ENCODE assay signal across 8 cellular contexts in the genomic region with DNA sequence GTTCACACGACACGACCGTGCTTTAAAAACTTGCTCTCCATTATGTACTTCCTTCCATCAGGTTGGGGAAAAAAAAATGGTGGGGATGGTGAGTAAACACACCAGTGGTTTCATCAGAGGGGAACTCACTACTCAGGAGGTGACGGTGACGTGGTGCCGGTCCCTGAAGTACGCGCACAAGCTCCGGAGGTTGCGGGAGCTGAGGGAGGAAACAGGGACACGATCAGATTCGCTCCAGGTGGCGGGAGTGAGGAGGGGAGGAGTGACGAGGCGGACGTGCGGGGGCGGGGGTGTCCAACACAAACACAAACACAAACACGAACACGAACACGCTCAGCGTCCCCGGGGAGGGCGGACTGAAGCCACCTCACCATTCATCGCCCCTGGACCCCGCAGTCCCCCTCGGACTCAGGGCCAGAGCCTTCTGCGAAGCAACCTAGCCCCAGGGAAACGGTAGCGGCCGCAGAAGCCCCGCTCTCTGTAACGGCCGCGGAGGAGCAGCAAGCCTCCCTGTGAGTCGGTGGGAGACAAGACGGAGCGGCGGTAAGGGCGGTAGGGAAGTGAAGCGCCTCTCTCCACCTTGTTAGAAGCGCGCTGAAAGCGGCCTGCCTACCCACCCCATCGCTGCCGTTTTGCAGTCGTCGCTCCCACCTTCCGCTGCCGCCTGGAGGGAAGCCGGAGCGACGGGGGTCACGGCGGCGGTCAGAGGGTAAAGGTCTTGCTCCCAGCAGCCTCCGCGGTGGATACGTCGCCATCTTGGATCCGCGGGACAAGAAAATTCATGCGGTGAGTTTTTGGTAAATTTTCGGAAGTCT. TPM values are rescaled to one million over a fixed set of nuclear protein-coding genes. Genes with fewer than 3 reads are reported as not detected.
A peak's percentile ranks its signal among the peaks of the same experiment; 100 is the strongest.
DNase-seq lines count a peak whose midpoint lies in the region; ATAC-seq and TF ChIP-seq lines count a peak whose summit lies in the region.

A gene with protein sequence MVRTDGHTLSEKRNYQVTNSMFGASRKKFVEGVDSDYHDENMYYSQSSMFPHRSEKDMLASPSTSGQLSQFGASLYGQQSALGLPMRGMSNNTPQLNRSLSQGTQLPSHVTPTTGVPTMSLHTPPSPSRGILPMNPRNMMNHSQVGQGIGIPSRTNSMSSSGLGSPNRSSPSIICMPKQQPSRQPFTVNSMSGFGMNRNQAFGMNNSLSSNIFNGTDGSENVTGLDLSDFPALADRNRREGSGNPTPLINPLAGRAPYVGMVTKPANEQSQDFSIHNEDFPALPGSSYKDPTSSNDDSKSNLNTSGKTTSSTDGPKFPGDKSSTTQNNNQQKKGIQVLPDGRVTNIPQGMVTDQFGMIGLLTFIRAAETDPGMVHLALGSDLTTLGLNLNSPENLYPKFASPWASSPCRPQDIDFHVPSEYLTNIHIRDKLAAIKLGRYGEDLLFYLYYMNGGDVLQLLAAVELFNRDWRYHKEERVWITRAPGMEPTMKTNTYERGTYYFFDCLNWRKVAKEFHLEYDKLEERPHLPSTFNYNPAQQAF (plus strand): TSS at position 739 of the 815 bp plus-strand sequence. CDS start 34,794 bp downstream, outside the sequence.

- peak within 1 kb of the TSS; percentile 92 for H2AFZ ChIP-seq in DND-41 (ENCODE audit: low read depth, low read length)

- no peak for TF ChIP-seq CTCF in DND-41 (IDR thresholded peaks at IDR 0.05; ENCODE audit: borderline replicate concordance, extremely low read depth, low read length, poor library complexity, severe bottlenecking)

- POLR2A ChIA-PET in naive thymus-derived CD4-positive, alpha-beta T cell (lab: Charles Lee): interaction anchor here (0.7 to 1.9 kb wide), 12 partner anchors 10 to 913 kb away, joined by 3 to 13 read pairs (median 4); a partner anchor contains a TSS

- H3K4me3 ChIP-seq in DND-41 (ENCODE audit: low read depth in 1 of 2, low read length in 2 of 2): peak within 1 kb of the TSS; percentile 94 to 100
- peak within 1 kb of the TSS; percentile 80 for H3K4me3 ChIP-seq in naive thymus-derived CD4-positive, alpha-beta T cell (ENCODE audit: low read length)

- H3K36me3 ChIP-seq in DND-41 (ENCODE audit: insufficient read depth, low read length): peaks cover 54% of the 10 kb centered on the region
- H3K36me3 ChIP-seq in KOPT-K1 (ENCODE audit: insufficient read depth, low read length): peaks cover 51% of the 10 kb centered on the region
- peaks cover 0 to 28% (median 0%) of the 10 kb centered on the region in 3 experiments for H3K36me3 ChIP-seq in naive thymus-derived CD4-positive, alpha-beta T cell (ENCODE audit: control insufficient read depth in 2 of 3, insufficient read depth in 3 of 3, low read length in 3 of 3)

- CTCF ChIA-PET in naive thymus-derived CD4-positive, alpha-beta T cell (lab: Charles Lee): no interaction called here

- H3K4me1 ChIP-seq in DND-41 (ENCODE audit: insufficient read depth, low read length): peaks cover 56% of the 10 kb centered on the region
- peaks cover 33 to 41% of the 10 kb centered on the region in 2 donors for H3K4me1 ChIP-seq in naive thymus-derived CD4-positive, alpha-beta T cell (ENCODE audit: control insufficient read depth in 2 of 2, insufficient read depth in 2 of 2, low read length in 2 of 2)

- H3K27me3 ChIP-seq in DND-41 (ENCODE audit: insufficient read depth, low read length, poor library complexity): no peaks in the 10 kb centered on the region
- no peaks in the 10 kb centered on the region for H3K27me3 ChIP-seq in naive thymus-derived CD4-positive, alpha-beta T cell (ENCODE audit: control insufficient read depth in 2 of 2, insufficient read depth in 2 of 2, low read length in 2 of 2)

- H3K9me3 ChIP-seq in DND-41 (ENCODE audit: insufficient read depth, low read length, severe bottlenecking): no peaks in the 10 kb centered on the region
- H3K9me3 ChIP-seq in KOPT-K1 (ENCODE audit: insufficient read depth, low read length, poor library complexity, severe bottlenecking): no peaks in the 10 kb centered on the region
- H3K9me3 ChIP-seq in naive thymus-derived CD4-positive, alpha-beta T cell (ENCODE audit: control insufficient read depth in 2 of 3, low read length in 3 of 3): no peaks in the 10 kb centered on the region

- H3K4me2 ChIP-seq in DND-41 (ENCODE audit: insufficient read depth, low read length): peak within 1 kb of the TSS; percentile 90

- H3K4me3 Mint-ChIP-seq in activated T-helper 1 cell treated with anti-CD3 and anti-CD28 coated beads, Interleukin-12 subunit alpha, Interleukin-12 subunit beta, Interleukin-2, Interleukin-4 antibody, amounts not matched to agents 30 ng/mL and 10 ng/mL and 1 ng/mL, durations not matched to agents 14 hours and 24 hours and 36 hours: peak within 1 kb of the TSS; percentile 99
- H3K4me3 Mint-ChIP-seq in naive thymus-derived CD4-positive, alpha-beta T cell: peak within 1 kb of the TSS; percentile 96 to 100 (median 98)
- H3K4me3 Mint-ChIP-seq in stimulated activated memory B cell treated with anti-CD40 and anti-IgM and Interleukin-4, amounts not matched to agents 10 μg/mL and 1 μg/mL and 100 μg/mL, for 72 hours: peak within 1 kb of the TSS; percentile 93

- H3K9me3 Mint-ChIP-seq in activated T-helper 1 cell treated with anti-CD3 and anti-CD28 coated beads, Interleukin-12 subunit alpha, Interleukin-12 subunit beta, Interleukin-2, Interleukin-4 antibody, amounts not matched to agents 30 ng/mL and 10 ng/mL and 1 ng/mL, durations not matched to agents 14 hours and 24 hours and 36 hours: no peaks in the 10 kb centered on the region
- peaks cover 0 to 2% (median 0%) of the 10 kb centered on the region in 11 donors for H3K9me3 Mint-ChIP-seq in naive thymus-derived CD4-positive, alpha-beta T cell
- no peaks in the 10 kb centered on the region for H3K9me3 Mint-ChIP-seq in stimulated activated memory B cell treated with anti-CD40 and anti-IgM and Interleukin-4, amounts not matched to agents 10 μg/mL and 1 μg/mL and 100 μg/mL, for 72 hours

- peak within 1 kb of the TSS; percentile 99 for H3K27ac Mint-ChIP-seq in activated T-helper 1 cell treated with anti-CD3 and anti-CD28 coated beads, Interleukin-12 subunit alpha, Interleukin-12 subunit beta, Interleukin-2, Interleukin-4 antibody, amounts not matched to agents 30 ng/mL and 10 ng/mL and 1 ng/mL, durations not matched to agents 14 hours and 24 hours and 36 hours
- H3K27ac Mint-ChIP-seq in naive thymus-derived CD4-positive, alpha-beta T cell: peak within 1 kb of the TSS; percentile 94 to 100 (median 99)
- peak within 1 kb of the TSS; percentile 99 for H3K27ac Mint-ChIP-seq in stimulated activated memory B cell treated with anti-CD40 and anti-IgM and Interleukin-4, amounts not matched to agents 10 μg/mL and 1 μg/mL and 100 μg/mL, for 72 hours

- peaks cover 37% of the 10 kb centered on the region for H3K36me3 Mint-ChIP-seq in activated T-helper 1 cell treated with anti-CD3 and anti-CD28 coated beads, Interleukin-12 subunit alpha, Interleukin-12 subunit beta, Interleukin-2, Interleukin-4 antibody, amounts not matched to agents 30 ng/mL and 10 ng/mL and 1 ng/mL, durations not matched to agents 14 hours and 24 hours and 36 hours (ENCODE audit: low read depth)
- H3K36me3 Mint-ChIP-seq in naive thymus-derived CD4-positive, alpha-beta T cell: peaks cover 10 to 35% (median 33%) of the 10 kb centered on the region in 5 donors
- H3K36me3 Mint-ChIP-seq in stimulated activated memory B cell treated with anti-CD40 and anti-IgM and Interleukin-4, amounts not matched to agents 10 μg/mL and 1 μg/mL and 100 μg/mL, for 72 hours: peaks cover 25% of the 10 kb centered on the region

- H3K27ac ChIP-seq in DND-41 (ENCODE audit: low read length): peak within 1 kb of the TSS; percentile 96
- H3K27ac ChIP-seq in KOPT-K1 (ENCODE audit: low read depth, low read length, poor library complexity, severe bottlenecking): peak within 1 kb of the TSS; percentile 95
- peak within 1 kb of the TSS; percentile 99 for H3K27ac ChIP-seq in naive thymus-derived CD4-positive, alpha-beta T cell (ENCODE audit: low read depth, low read length)

- DNase-seq in DND-41: peak; percentile 91
- peak; percentile 85 for DNase-seq in RPMI7951 (ENCODE audit: low read depth)
- peak; percentile 85 for DNase-seq in activated T-helper 1 cell treated with anti-CD3 and anti-CD28 coated beads, Interleukin-12 subunit alpha, Interleukin-12 subunit beta, Interleukin-2, Interleukin-4 antibody, amounts not matched to agents 30 ng/mL and 10 ng/mL and 1 ng/mL, durations not matched to agents 14 hours and 24 hours and 36 hours (ENCODE audit: low spot score)
- peak; percentile 85 for DNase-seq in fibroblast of gingiva (ENCODE audit: low read depth)
- peak; percentile 76 to 91 (median 90) for DNase-seq in naive thymus-derived CD4-positive, alpha-beta T cell

- H3K27me3 Mint-ChIP-seq in activated T-helper 1 cell treated with anti-CD3 and anti-CD28 coated beads, Interleukin-12 subunit alpha, Interleukin-12 subunit beta, Interleukin-2, Interleukin-4 antibody, amounts not matched to agents 30 ng/mL and 10 ng/mL and 1 ng/mL, durations not matched to agents 14 hours and 24 hours and 36 hours (ENCODE audit: insufficient read depth): no peaks in the 10 kb centered on the region
- peaks cover 0 to 3% (median 0%) of the 10 kb centered on the region in 5 donors for H3K27me3 Mint-ChIP-seq in naive thymus-derived CD4-positive, alpha-beta T cell
- H3K27me3 Mint-ChIP-seq in stimulated activated memory B cell treated with anti-CD40 and anti-IgM and Interleukin-4, amounts not matched to agents 10 μg/mL and 1 μg/mL and 100 μg/mL, for 72 hours: no peaks in the 10 kb centered on the region

- peaks cover 79% of the 10 kb centered on the region for H3K79me2 ChIP-seq in DND-41 (ENCODE audit: insufficient read depth, low read length)

- ATAC-seq in DND-41 (ENCODE audit: insufficient read depth, low read depth): peak; percentile 75
- peak; percentile 76 for ATAC-seq in GM21825 (IDR thresholded peaks at IDR 0.05; ENCODE audit: unreplicated experiment)
- ATAC-seq in naive thymus-derived CD4-positive, alpha-beta T cell: peak; percentile 89
- peak; percentile 95 for ATAC-seq in stimulated activated memory B cell treated with anti-CD40 and anti-IgM and Interleukin-4, amounts not matched to agents 10 μg/mL and 1 μg/mL and 100 μg/mL, for 72 hours

- intact Hi-C loops in activated T-helper 1 cell treated with anti-CD3 and anti-CD28 coated beads, Interleukin-12 subunit alpha, Interleukin-12 subunit beta, Interleukin-2, Interleukin-4 antibody, amounts not matched to agents 30 ng/mL and 10 ng/mL and 1 ng/mL, durations not matched to agents 14 hours and 24 hours and 36 hours (cut with micrococcal nuclease): loop anchor here (1.0 to 5.0 kb wide), 9 partner anchors 44 to 1594 kb away; a partner anchor contains a TSS
- intact Hi-C loops in naive thymus-derived CD4-positive, alpha-beta T cell (cut with micrococcal nuclease): loop anchor here (1.0 to 10.0 kb wide), 20 partner anchors 10 to 1597 kb away; a partner anchor contains a TSS

- H3K9ac ChIP-seq in DND-41 (ENCODE audit: low read depth, low read length): peak within 1 kb of the TSS; percentile 86

- H4K20me1 ChIP-seq in DND-41 (ENCODE audit: insufficient read depth, low read length): peaks cover 42% of the 10 kb centered on the region

- peaks cover 61% of the 10 kb centered on the region for H3K4me1 Mint-ChIP-seq in activated T-helper 1 cell treated with anti-CD3 and anti-CD28 coated beads, Interleukin-12 subunit alpha, Interleukin-12 subunit beta, Interleukin-2, Interleukin-4 antibody, amounts not matched to agents 30 ng/mL and 10 ng/mL and 1 ng/mL, durations not matched to agents 14 hours and 24 hours and 36 hours (ENCODE audit: low read depth)
- H3K4me1 Mint-ChIP-seq in naive thymus-derived CD4-positive, alpha-beta T cell: peaks cover 43 to 77% (median 70%) of the 10 kb centered on the region in 7 donors
- H3K4me1 Mint-ChIP-seq in stimulated activated memory B cell treated with anti-CD40 and anti-IgM and Interleukin-4, amounts not matched to agents 10 μg/mL and 1 μg/mL and 100 μg/mL, for 72 hours: peaks cover 51% of the 10 kb centered on the region

RNA-seq across cellular contexts. Expression of the gene that starts here (rescaled TPM):
- total RNA-seq in RPMI7951 (2014; rRNA removed; shearing (Covaris generic)): 95.6 and 99.4 TPM in 2 replicates
- total RNA-seq in activated T-helper 1 cell treated with anti-CD3 and anti-CD28 coated beads, Interleukin-12 subunit alpha, Interleukin-12 subunit beta, Interleukin-2, Interleukin-4 antibody, amounts not matched to agents 30 ng/mL and 10 ng/mL and 1 ng/mL, durations not matched to agents 14 hours and 24 hours and 36 hours: 69.0 and 73.2 TPM in 2 replicates
- total RNA-seq in naive thymus-derived CD4-positive, alpha-beta T cell: 100 to 1,000 TPM in 4 of 5 experiments, 10 to 100 TPM in 1; 76.2 to 144 (median 116) TPM
- polyA plus RNA-seq in naive thymus-derived CD4-positive, alpha-beta T cell: 100 to 1,000 TPM; 114 to 122 TPM

Comparison
In these comparisons a context has a peak if more than half of its experiments do, and no peak if none do; other contexts are left out.
1. Peak in every context shown above with its lines: DNase-seq, ATAC-seq, H3K4me3 ChIP-seq and H3K27ac ChIP-seq.